ENCODE assay signal across 9 cellular contexts in genomic region chr9:115211413-115212204, GRCh38.
DNase-seq lines count a peak whose midpoint lies in the region; ATAC-seq and TF ChIP-seq lines count a peak whose summit lies in the region.
"Had no signal": no experiment of that assay in that cellular context is flagged by ENCODE, and none has a peak within 500 bp of the region (broad histone marks: within the 10 kb centered on the region; RNA-seq: fewer than 3 reads in every experiment).

No MANE protein-coding gene starts in this region.

- H3K4me1 Mint-ChIP-seq in activated naive CD8-positive, alpha-beta T cell treated with anti-CD3 and anti-CD28 coated beads, Interleukin-2, amount 50 U/mL, for 24 hours = peaks cover 16% of the 10 kb centered on the region
- peaks cover 18% of the 10 kb centered on the region for H3K4me1 Mint-ChIP-seq in activated CD4-positive, alpha-beta memory T cell treated with anti-CD3 and anti-CD28 coated beads for 36 hours (ENCODE audit: low read depth)

- H3K27ac Mint-ChIP-seq in activated naive CD8-positive, alpha-beta T cell treated with anti-CD3 and anti-CD28 coated beads, Interleukin-2, amount 50 U/mL, for 24 hours = no peak overlapping the region
- H3K27ac Mint-ChIP-seq in activated CD4-positive, alpha-beta memory T cell treated with anti-CD3 and anti-CD28 coated beads for 36 hours = no peak overlapping the region

- H3K27me3 Mint-ChIP-seq in activated naive CD8-positive, alpha-beta T cell treated with anti-CD3 and anti-CD28 coated beads, Interleukin-2, amount 50 U/mL, for 24 hours = peaks cover 31% of the 10 kb centered on the region
- peaks cover 47% of the 10 kb centered on the region for H3K27me3 Mint-ChIP-seq in activated CD4-positive, alpha-beta memory T cell treated with anti-CD3 and anti-CD28 coated beads for 36 hours

- POLR2A ChIA-PET in GM10248 (lab: Yijun Ruan, JAX) = interaction anchor here (0.9 kb wide), 1 partner anchor 176 kb away, joined by 3 read pairs; no protein-coding TSS in a partner anchor
- POLR2A ChIA-PET in activated CD4-positive, alpha-beta memory T cell treated with anti-CD3 and anti-CD28 coated beads for 36 hours (lab: Charles Lee) = no interaction called here

- CTCF ChIA-PET in GM10248 (lab: Yijun Ruan, JAX) = interaction anchor here (0.6 to 1.2 kb wide), 8 partner anchors 9 to 312 kb away, joined by 3 to 6 read pairs (median 3); no protein-coding TSS in a partner anchor
- CTCF ChIA-PET in activated CD4-positive, alpha-beta memory T cell treated with anti-CD3 and anti-CD28 coated beads for 36 hours (lab: Charles Lee) = no interaction called here

- no peak for TF ChIP-seq CTCF in GM12865 (IDR thresholded peaks at IDR 0.05; ENCODE audit: insufficient read depth, low read depth, low read length, missing control alignments)
- no peak for TF ChIP-seq CTCF in fibroblast of the aortic adventitia (IDR thresholded peaks at IDR 0.05; ENCODE audit: insufficient read depth, low read length)
- TF ChIP-seq CTCF in GM10248 (IDR thresholded peaks at IDR 0.05; ENCODE audit: control extremely low read depth, extremely low read depth, low read depth, missing control alignments) = no peak

- H3K9me3 Mint-ChIP-seq in activated naive CD8-positive, alpha-beta T cell treated with anti-CD3 and anti-CD28 coated beads, Interleukin-2, amount 50 U/mL, for 24 hours = no peaks in the 10 kb centered on the region
- no peaks in the 10 kb centered on the region for H3K9me3 Mint-ChIP-seq in activated CD4-positive, alpha-beta memory T cell treated with anti-CD3 and anti-CD28 coated beads for 36 hours

- DNase-seq in GM12865 (ENCODE audit: low read depth) (peak; percentile 79), fibroblast of the aortic adventitia (ENCODE audit: low read depth) (peak; percentile 61), GM10248 (ENCODE audit: extremely low spot score) (no peak), mesenteric fat pad (ENCODE audit: low spot score) (no peak)
- no peak for DNase-seq in activated naive CD8-positive, alpha-beta T cell treated with anti-CD3 and anti-CD28 coated beads, Interleukin-2, amount 50 U/mL, for 24 hours
- no peak for DNase-seq in activated CD4-positive, alpha-beta memory T cell treated with anti-CD3 and anti-CD28 coated beads for 36 hours
- DNase-seq: Caco-2 had no signal

- H3K4me3 ChIP-seq in GM12865 (ENCODE audit: low read depth, low read length) = no peak overlapping the region
- no peak overlapping the region for H3K4me3 ChIP-seq in fibroblast of the aortic adventitia (ENCODE audit: low read depth, low read length)

- H3K4me3 Mint-ChIP-seq in activated naive CD8-positive, alpha-beta T cell treated with anti-CD3 and anti-CD28 coated beads, Interleukin-2, amount 50 U/mL, for 24 hours = no peak overlapping the region
- no peak overlapping the region for H3K4me3 Mint-ChIP-seq in activated CD4-positive, alpha-beta memory T cell treated with anti-CD3 and anti-CD28 coated beads for 36 hours

- intact Hi-C loops in activated CD4-positive, alpha-beta memory T cell treated with anti-CD3 and anti-CD28 coated beads for 36 hours (cut with micrococcal nuclease) = no loop called here

- H3K36me3 Mint-ChIP-seq in activated naive CD8-positive, alpha-beta T cell treated with anti-CD3 and anti-CD28 coated beads, Interleukin-2, amount 50 U/mL, for 24 hours (ENCODE audit: low read depth) = no peaks in the 10 kb centered on the region
- no peaks in the 10 kb centered on the region for H3K36me3 Mint-ChIP-seq in activated CD4-positive, alpha-beta memory T cell treated with anti-CD3 and anti-CD28 coated beads for 36 hours

- ATAC-seq in GM21576 (IDR thresholded peaks at IDR 0.05; ENCODE audit: unreplicated experiment) (peak; percentile 66), HG03457 (IDR thresholded peaks at IDR 0.05; ENCODE audit: unreplicated experiment) (peak; percentile 64)
- no peak for ATAC-seq in activated naive CD8-positive, alpha-beta T cell treated with anti-CD3 and anti-CD28 coated beads, Interleukin-2, amount 50 U/mL, for 24 hours

Comparison
In these comparisons a context has a peak if more than half of its experiments do, and no peak if none do; other contexts are left out.
1. DNase-seq: peak in GM12865 (single experiment) and fibroblast of the aortic adventitia (single experiment); none in activated naive CD8-positive, alpha-beta T cell treated with anti-CD3 and anti-CD28 coated beads, Interleukin-2, amount 50 U/mL, for 24 hours (single experiment), GM10248 (single experiment), activated CD4-positive, alpha-beta memory T cell treated with anti-CD3 and anti-CD28 coated beads for 36 hours (single experiment) and mesenteric fat pad (single experiment).